ENCODE assay signal across 1 cellular context in the genomic region with DNA sequence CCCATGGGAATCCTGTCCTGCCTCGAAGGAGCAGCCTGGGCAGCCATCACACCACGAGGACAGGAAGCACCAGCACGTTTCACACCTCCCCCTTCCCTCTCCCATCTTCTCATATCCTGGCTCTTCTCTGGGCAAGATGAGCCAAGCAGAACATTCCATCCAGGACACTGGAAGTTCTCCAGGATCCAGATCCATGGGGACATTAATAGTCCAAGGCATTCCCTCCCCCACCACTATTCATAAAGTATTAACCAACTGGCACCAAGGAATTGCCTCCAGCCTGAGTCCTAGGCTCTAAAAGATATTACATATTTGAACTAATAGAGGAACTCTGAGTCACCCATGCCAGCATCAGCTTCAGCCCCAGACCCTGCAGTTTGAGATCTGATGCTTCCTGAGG.
TF ChIP-seq lines count a peak whose summit lies in the region.

No MANE protein-coding gene starts in this region.

TF ChIP-seq in H1, 55 proteins besides CTCF, POLR2A, EP300 and RAD21:
- TF ChIP-seq, protein P1, sequence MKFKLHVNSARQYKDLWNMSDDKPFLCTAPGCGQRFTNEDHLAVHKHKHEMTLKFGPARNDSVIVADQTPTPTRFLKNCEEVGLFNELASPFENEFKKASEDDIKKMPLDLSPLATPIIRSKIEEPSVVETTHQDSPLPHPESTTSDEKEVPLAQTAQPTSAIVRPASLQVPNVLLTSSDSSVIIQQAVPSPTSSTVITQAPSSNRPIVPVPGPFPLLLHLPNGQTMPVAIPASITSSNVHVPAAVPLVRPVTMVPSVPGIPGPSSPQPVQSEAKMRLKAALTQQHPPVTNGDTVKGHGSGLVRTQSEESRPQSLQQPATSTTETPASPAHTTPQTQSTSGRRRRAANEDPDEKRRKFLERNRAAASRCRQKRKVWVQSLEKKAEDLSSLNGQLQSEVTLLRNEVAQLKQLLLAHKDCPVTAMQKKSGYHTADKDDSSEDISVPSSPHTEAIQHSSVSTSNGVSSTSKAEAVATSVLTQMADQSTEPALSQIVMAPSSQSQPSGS (IDR thresholded peaks at IDR 0.05; ENCODE audit: low read length), result no peak
- TF ChIP-seq CTBP2 (IDR thresholded peaks at IDR 0.05; ENCODE audit: borderline replicate concordance, insufficient read depth, insufficient read length, low read length), result no peak
- no peak for TF ChIP-seq TAF7 (optimal IDR thresholded peaks at IDR 0.05; ENCODE audit: borderline replicate concordance, low read depth, low read length)
- TF ChIP-seq TCF12 (IDR thresholded peaks at IDR 0.05; ENCODE audit: low read depth, low read length), result no peak
- TF ChIP-seq MAFK (IDR thresholded peaks at IDR 0.05; ENCODE audit: low read depth, low read length), result no peak
- TF ChIP-seq NRF1 (IDR thresholded peaks at IDR 0.05; ENCODE audit: low read depth, low read length), result no peak
- TF ChIP-seq EGR1 (IDR thresholded peaks at IDR 0.05; ENCODE audit: borderline replicate concordance, low read depth, low read length), result no peak
- no peak for TF ChIP-seq JUN (IDR thresholded peaks at IDR 0.05; ENCODE audit: low read depth, low read length)
- no peak for TF ChIP-seq SIRT6 (IDR thresholded peaks at IDR 0.05; ENCODE audit: low read length)
